Comparison of ENCODE assay signal across 22 cellular contexts in the genomic region with DNA sequence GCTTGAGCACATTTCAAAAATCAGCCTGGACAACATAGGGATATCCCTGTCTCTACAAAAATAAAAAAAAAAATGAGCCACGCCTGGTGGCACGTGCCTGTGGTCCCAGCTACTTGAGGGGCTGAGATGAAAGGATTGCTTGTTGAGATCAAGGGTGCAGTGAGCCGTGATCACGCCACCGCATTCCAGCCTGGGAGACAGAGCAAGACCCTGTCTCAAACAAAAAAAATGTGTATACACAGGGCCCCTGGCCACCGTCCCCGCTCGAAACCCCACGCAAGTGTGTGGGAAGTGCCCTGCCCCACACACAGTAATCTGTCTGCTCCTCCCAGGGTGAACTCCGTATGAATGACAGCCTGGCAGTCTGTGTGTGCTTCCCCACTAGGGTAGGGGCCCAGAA.
DNase-seq lines count a peak whose midpoint lies in the region; ATAC-seq and TF ChIP-seq lines count a peak whose summit lies in the region.
"Had no signal": no experiment of that assay in that cellular context is flagged by ENCODE, and none has a peak within 500 bp of the region (broad histone marks: within the 10 kb centered on the region; RNA-seq: fewer than 3 reads in every experiment).

No MANE protein-coding gene starts in this region.

- H3K27ac Mint-ChIP-seq in nephron progenitor cell, result peak overlapping the region; percentile 70
- peak overlapping the region; percentile 26 for H3K27ac Mint-ChIP-seq in type B pancreatic cell
- H3K27ac Mint-ChIP-seq: CD14-positive monocyte; CD8-positive, alpha-beta memory T cell; GM23338; IgD-negative memory B cell had no signal

- no peaks in the 10 kb centered on the region for H3K36me3 ChIP-seq in HEK293 (ENCODE audit: control insufficient read depth in 2 of 2, insufficient read depth in 1 of 2, low read length in 2 of 2)

- H3K9me3 ChIP-seq in HEK293 (ENCODE audit: control insufficient read depth, insufficient read depth, low read depth, low read length), result no peaks in the 10 kb centered on the region

- CTCF ChIA-PET in HEK293 (lab: Yijun Ruan, JAX), result interaction anchor here (0.7 to 2.1 kb wide), 5 partner anchors 8 to 851 kb away, joined by 3 to 14 read pairs (median 3); no protein-coding TSS in a partner anchor

- DNase-seq in astrocyte of the hippocampus (ENCODE audit: low read depth, low spot score) (peak; percentile 2), nephron progenitor cell (peak; percentile 53), type B pancreatic cell (ENCODE audit: extremely low spot score, unreplicated experiment) (no peak), G401 (ENCODE audit: low spot score) (no peak), DMS114 treated with DMSO at 0.1 percent for 48 hours (lab: John Stamatoyannopoulos, UW; ENCODE audit: unreplicated experiment) (no peak)
- DNase-seq: CD8-positive, alpha-beta memory T cell; DMS 273 treated with DMSO at 0.1 percent for 48 hours; HCEC 1CT; MM.1S; NCI-H1694; NCI-H2029 treated with DMSO at 0.1 percent for 48 hours; NCI-H2227 treated with DMSO at 0.1 percent for 48 hours; NCI-H526 treated with DMSO at 0.1 percent for 48 hours; SHP77 had no signal

- H3K27me3 Mint-ChIP-seq in nephron progenitor cell (ENCODE audit: low read depth, poor library complexity) (peaks cover 20% of the 10 kb centered on the region), type B pancreatic cell (peaks cover 12% of the 10 kb centered on the region)

- in situ Hi-C loops in G401 (cut with HindIII; ENCODE audit: low sequenced_read_pairs), result no loop called here

- POLR2A ChIA-PET in HEK293 (lab: Yijun Ruan, JAX), result no interaction called here

- no peak for ATAC-seq in GM21717 (IDR thresholded peaks at IDR 0.05; ENCODE audit: unreplicated experiment)
- ATAC-seq: GM23338, Panc1 had no signal

- H3K4me1 ChIP-seq in HEK293 (ENCODE audit: control insufficient read depth, insufficient read depth, low read length), result no peaks in the 10 kb centered on the region

- H3K4me1 Mint-ChIP-seq in nephron progenitor cell (peaks cover 63% of the 10 kb centered on the region), type B pancreatic cell (ENCODE audit: unreplicated experiment) (peaks cover 22% of the 10 kb centered on the region)
- H3K4me1 Mint-ChIP-seq: CD14-positive monocyte; CD8-positive, alpha-beta memory T cell; IgD-negative memory B cell had no signal

- H3K4me3 Mint-ChIP-seq in nephron progenitor cell (no peak overlapping the region), type B pancreatic cell (no peak overlapping the region)
- H3K4me3 Mint-ChIP-seq: CD14-positive monocyte; CD8-positive, alpha-beta memory T cell; GM23338 had no signal

- no peak overlapping the region for H3K27ac ChIP-seq in HEK293 (ENCODE audit: extremely low read depth, low read depth, low read length)
- H3K27ac ChIP-seq: KMS-11, RWPE1 had no signal

- H3K4me3 ChIP-seq in HEK293 (ENCODE audit: low read depth, low read length), result no peak overlapping the region
- H3K4me3 ChIP-seq: GM23338 had no signal

- H3K36me3 Mint-ChIP-seq in nephron progenitor cell (ENCODE audit: low read depth) (no peaks in the 10 kb centered on the region), type B pancreatic cell (no peaks in the 10 kb centered on the region)
- H3K36me3 Mint-ChIP-seq: CD14-positive monocyte; CD8-positive, alpha-beta memory T cell; IgD-negative memory B cell had no signal

- no peak for TF ChIP-seq CTCF in HEK293 (tag by site-specific recombination; IDR thresholded peaks at IDR 0.05)
- no peak for TF ChIP-seq CTCF in nephron progenitor cell (IDR thresholded peaks at IDR 0.05)
- no peak for TF ChIP-seq CTCF in type B pancreatic cell (conservative IDR thresholded peaks at IDR 0.05)

- H3K9me3 Mint-ChIP-seq in nephron progenitor cell (peaks cover 3% of the 10 kb centered on the region), type B pancreatic cell (no peaks in the 10 kb centered on the region)
- H3K9me3 Mint-ChIP-seq: GM23338 had no signal

TF ChIP-seq in HEK293, 187 proteins besides CTCF, POLR2A, EP300 and RAD21:
- no peak for TF ChIP-seq ZNF660 (tag by site-specific recombination; IDR thresholded peaks at IDR 0.05)
- peak; percentile 75 for TF ChIP-seq ZFHX2 (tag by site-specific recombination; conservative IDR thresholded peaks at IDR 0.05)
- TF ChIP-seq EGR2 (tag by site-specific recombination; IDR thresholded peaks at IDR 0.05; ENCODE audit: low read depth), result peak; percentile 79
- no peak for TF ChIP-seq ZNF596 (tag by site-specific recombination; IDR thresholded peaks at IDR 0.05)
- TF ChIP-seq ZNF830 (tag by site-specific recombination; IDR thresholded peaks at IDR 0.05; ENCODE audit: low read depth), result no peak

Comparison
In these comparisons a context has a peak if more than half of its experiments do, and no peak if none do; other contexts are left out.
1. DNase-seq: peak in astrocyte of the hippocampus (single experiment) and nephron progenitor cell (single experiment); none in type B pancreatic cell (single experiment), G401 (single experiment) and DMS114 treated with DMSO at 0.1 percent for 48 hours (single experiment).